In genomic region chr3:167882057-167882667, GRCh38 we compare ENCODE assay signal across 9 cellular contexts.
DNase-seq lines count a peak whose midpoint lies in the region; ATAC-seq and TF ChIP-seq lines count a peak whose summit lies in the region.
"Had no signal": no experiment of that assay in that cellular context is flagged by ENCODE, and none has a peak within 500 bp of the region (broad histone marks: within the 10 kb centered on the region; RNA-seq: fewer than 3 reads in every experiment).

No MANE protein-coding gene starts in this region.

- H3K9me3 ChIP-seq in right cardiac atrium (ENCODE audit: control insufficient read depth, low read length), result no peaks in the 10 kb centered on the region
- H3K9me3 ChIP-seq: neutrophil had no signal

- no peak overlapping the region for H3K27ac Mint-ChIP-seq in CD14-positive monocyte
- H3K27ac Mint-ChIP-seq in activated T-helper 17 cell treated with anti-CD3 and anti-CD28 coated beads, Interleukin-2, amount 50 U/mL, for 72 hours, result no peak overlapping the region

- intact Hi-C loops in CD14-positive monocyte (cut with micrococcal nuclease), result loop anchor here (5.0 to 10.0 kb wide), 2 partner anchors 45 to 167 kb away; no protein-coding TSS in a partner anchor
- intact Hi-C loops in right cardiac atrium (cut with DNase I), result loop anchor here in 1 of 4 donors (5.0 to 10.0 kb wide), 2 partner anchors 45 to 477 kb away; no protein-coding TSS in a partner anchor

- H3K27ac ChIP-seq in right cardiac atrium (ENCODE audit: low read length), result no peak overlapping the region
- H3K27ac ChIP-seq: neutrophil had no signal

- H3K27me3 Mint-ChIP-seq in CD14-positive monocyte (ENCODE audit: low read depth in 3 of 3), result peaks cover 0 to 2% (median 0%) of the 10 kb centered on the region in 3 donors
- peaks cover 29% of the 10 kb centered on the region for H3K27me3 Mint-ChIP-seq in activated T-helper 17 cell treated with anti-CD3 and anti-CD28 coated beads, Interleukin-2, amount 50 U/mL, for 72 hours

- DNase-seq in CD14-positive monocyte (ENCODE audit: low spot score) (no peak), NCI-H2107 treated with DMSO at 0.1 percent for 48 hours (lab: John Stamatoyannopoulos, UW; ENCODE audit: unreplicated experiment) (peak; percentile 85), right cardiac atrium (no peak), superior temporal gyrus (ENCODE audit: extremely low spot score) (peak; percentile 90)

- H3K36me3 Mint-ChIP-seq in CD14-positive monocyte, result no peaks in the 10 kb centered on the region
- H3K36me3 Mint-ChIP-seq in activated T-helper 17 cell treated with anti-CD3 and anti-CD28 coated beads, Interleukin-2, amount 50 U/mL, for 72 hours (ENCODE audit: low read depth), result no peaks in the 10 kb centered on the region

- peak; percentile 80 for TF ChIP-seq CTCF in CD14-positive monocyte (IDR thresholded peaks at IDR 0.05)
- TF ChIP-seq CTCF in WI38 (IDR thresholded peaks at IDR 0.05; ENCODE audit: low read depth, low read length), result peak; percentile 51

- ATAC-seq in GM18870 (IDR thresholded peaks at IDR 0.05; ENCODE audit: unreplicated experiment) (peak; percentile 86), HG03095 (IDR thresholded peaks at IDR 0.05; ENCODE audit: unreplicated experiment) (peak; percentile 82), right cardiac atrium (peak in 1 of 2 donors; percentile 31)
- ATAC-seq in activated T-helper 17 cell treated with anti-CD3 and anti-CD28 coated beads, Interleukin-2, amount 50 U/mL, for 72 hours (replicated peaks), result no peak

- H3K9me3 Mint-ChIP-seq in CD14-positive monocyte, result no peaks in the 10 kb centered on the region
- H3K9me3 Mint-ChIP-seq in activated T-helper 17 cell treated with anti-CD3 and anti-CD28 coated beads, Interleukin-2, amount 50 U/mL, for 72 hours, result no peaks in the 10 kb centered on the region

- H3K4me1 ChIP-seq in right cardiac atrium (ENCODE audit: control insufficient read depth, insufficient read depth, low read length), result no peaks in the 10 kb centered on the region

- WGBS in right cardiac atrium, result 0% methylated on average over 1 of the region's 1 CpG

- H3K4me3 ChIP-seq in WI38 (ENCODE audit: low read depth, low read length) (no peak overlapping the region), right cardiac atrium (ENCODE audit: low read length) (peak overlapping the region; percentile 29)

- peak overlapping the region in 1 of 2 donors; percentile 18 for H3K4me3 Mint-ChIP-seq in CD14-positive monocyte
- no peak overlapping the region for H3K4me3 Mint-ChIP-seq in activated T-helper 17 cell treated with anti-CD3 and anti-CD28 coated beads, Interleukin-2, amount 50 U/mL, for 72 hours

- no peaks in the 10 kb centered on the region for H3K27me3 ChIP-seq in right cardiac atrium (ENCODE audit: control insufficient read depth, insufficient read depth)
- H3K27me3 ChIP-seq: neutrophil had no signal

- H3K4me1 Mint-ChIP-seq in CD14-positive monocyte, result peaks cover 4% of the 10 kb centered on the region
- H3K4me1 Mint-ChIP-seq in activated T-helper 17 cell treated with anti-CD3 and anti-CD28 coated beads, Interleukin-2, amount 50 U/mL, for 72 hours, result no peaks in the 10 kb centered on the region

Comparison
In these comparisons a context has a peak if more than half of its experiments do, and no peak if none do; other contexts are left out.
1. DNase-seq: peak in NCI-H2107 treated with DMSO at 0.1 percent for 48 hours (single experiment) and superior temporal gyrus (single experiment); none in CD14-positive monocyte (single experiment) and right cardiac atrium (0 of 3).